8 cellular contexts compared by ENCODE assay signal in the genomic region with DNA sequence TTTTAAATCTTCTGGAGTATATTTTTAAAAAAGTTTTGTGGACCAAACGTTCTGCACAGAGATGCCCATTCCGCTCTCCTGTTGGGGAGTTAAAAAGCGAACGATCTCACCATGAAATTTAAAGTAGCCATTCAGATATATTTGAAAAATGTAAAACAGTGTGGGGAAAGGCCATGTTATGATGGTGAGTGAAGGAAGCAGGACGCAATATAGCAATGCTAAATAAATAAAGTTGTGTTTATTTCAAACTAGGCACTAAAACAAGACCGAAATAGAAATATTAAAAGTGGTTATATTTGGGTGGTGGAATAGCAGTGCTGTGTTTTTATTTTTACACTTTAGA. TPM values are rescaled to one million over a fixed set of nuclear protein-coding genes. Genes with fewer than 3 reads are reported as not detected.
DNase-seq lines count a peak whose midpoint lies in the region; ATAC-seq, FAIRE-seq and TF ChIP-seq lines count a peak whose summit lies in the region.

No MANE protein-coding gene starts in this region.

- H3K9me3 Mint-ChIP-seq in stimulated activated memory B cell treated with anti-CD40 and anti-IgM and Interleukin-4, amounts not matched to agents 10 μg/mL and 1 μg/mL and 100 μg/mL, for 72 hours = no peaks in the 10 kb centered on the region

- TF ChIP-seq EP300 in HepG2 (IDR thresholded peaks at IDR 0.05; ENCODE audit: low read depth in 2 of 2, low read length in 2 of 2) = no peak
- TF ChIP-seq EP300 in HepG2 (CRISPR knock-in tag; IDR thresholded peaks at IDR 0.05; ENCODE audit: borderline replicate concordance) = no peak
- TF ChIP-seq EP300 in gastroesophageal sphincter (IDR thresholded peaks at IDR 0.05) = no peak

- H3K36me3 ChIP-seq in liver (ENCODE audit: control insufficient read depth in 4 of 4, insufficient read depth in 3 of 4, low read depth in 1 of 4, low read length in 3 of 4) = no peaks in the 10 kb centered on the region
- no peaks in the 10 kb centered on the region for H3K36me3 ChIP-seq in HepG2 (replicated peaks in 1 of 2; ENCODE audit: control insufficient read depth in 1 of 2, insufficient read depth in 2 of 2, low read length in 2 of 2)
- H3K36me3 ChIP-seq in gastroesophageal sphincter = no peaks in the 10 kb centered on the region
- no peaks in the 10 kb centered on the region for H3K36me3 ChIP-seq in mucosa of descending colon (ENCODE audit: low read depth)

- H3K27ac ChIP-seq in liver (ENCODE audit: low read depth in 1 of 2, low read length in 2 of 2) = peak overlapping the region; percentile 50 to 87
- no peak overlapping the region for H3K27ac ChIP-seq in HepG2 (ENCODE audit: extremely low read length, insufficient read depth, low read length)
- H3K27ac ChIP-seq in gastroesophageal sphincter = peak overlapping the region; percentile 3 to 86 (median 85)

- H3K4me3 Mint-ChIP-seq in stimulated activated memory B cell treated with anti-CD40 and anti-IgM and Interleukin-4, amounts not matched to agents 10 μg/mL and 1 μg/mL and 100 μg/mL, for 72 hours = peak overlapping the region; percentile 81

- no peaks in the 10 kb centered on the region for H3K9me3 ChIP-seq in liver (ENCODE audit: control insufficient read depth in 4 of 4, low read length in 3 of 4)
- no peaks in the 10 kb centered on the region for H3K9me3 ChIP-seq in HepG2 (ENCODE audit: low read length)
- H3K9me3 ChIP-seq in gastroesophageal sphincter = no peaks in the 10 kb centered on the region
- no peaks in the 10 kb centered on the region for H3K9me3 ChIP-seq in mucosa of descending colon

- peak overlapping the region; percentile 92 for H3K27ac Mint-ChIP-seq in stimulated activated memory B cell treated with anti-CD40 and anti-IgM and Interleukin-4, amounts not matched to agents 10 μg/mL and 1 μg/mL and 100 μg/mL, for 72 hours

- no TSS peak for BruUV-seq in HepG2 (replicated peaks; lab: Mats Ljungman, UMichigan)

- no peak overlapping the region for H2AFZ ChIP-seq in HepG2 (ENCODE audit: low read length)

- no peak for DNase-seq in HepG2 (ENCODE audit: low spot score)
- no peak for DNase-seq in GM12891 (ENCODE audit: insufficient read length, low spot score)
- no peak for DNase-seq in mucosa of descending colon
- no peak for DNase-seq in NCI-H345 treated with DMSO at 0.1 percent for 48 hours (lab: John Stamatoyannopoulos, UW; ENCODE audit: unreplicated experiment)

- FAIRE-seq in HepG2 (lab: Jason Lieb, UNC) (no peak), GM12891 (lab: Jason Lieb, UNC) (no peak)

- peaks cover 14% of the 10 kb centered on the region for H3K4me1 Mint-ChIP-seq in stimulated activated memory B cell treated with anti-CD40 and anti-IgM and Interleukin-4, amounts not matched to agents 10 μg/mL and 1 μg/mL and 100 μg/mL, for 72 hours

- H3K79me2 ChIP-seq in HepG2 (ENCODE audit: insufficient read depth, low read length) = no peaks in the 10 kb centered on the region

- TF ChIP-seq POLR2A in HepG2 (IDR thresholded peaks at IDR 0.05; ENCODE audit: insufficient read depth in 1 of 2, low read depth in 2 of 2, low read length in 2 of 2) (no peak), gastroesophageal sphincter (IDR thresholded peaks at IDR 0.05) (no peak), GM12891 (IDR thresholded peaks at IDR 0.05; ENCODE audit: low read depth, low read length) (no peak)

- POLR2A ChIA-PET in HepG2 (lab: Yijun Ruan, JAX) = no interaction called here

- no peak overlapping the region for H3K4me2 ChIP-seq in HepG2 (ENCODE audit: low read depth, low read length)

- in situ Hi-C loops in HepG2 (cut with HindIII; ENCODE audit: extremely low pct_ligation_motif_present, low pct_unique_long_range_greater_than_20kb) = no loop called here

- peak overlapping the region in 1 of 2 donors; percentile 92 for H3K9ac ChIP-seq in liver (ENCODE audit: low read depth in 1 of 2, low read length in 2 of 2)
- no peak overlapping the region for H3K9ac ChIP-seq in HepG2 (ENCODE audit: insufficient read depth, low read depth, low read length)

- no peaks in the 10 kb centered on the region for H3K27me3 Mint-ChIP-seq in stimulated activated memory B cell treated with anti-CD40 and anti-IgM and Interleukin-4, amounts not matched to agents 10 μg/mL and 1 μg/mL and 100 μg/mL, for 72 hours

- no peaks in the 10 kb centered on the region for H4K20me1 ChIP-seq in HepG2 (ENCODE audit: insufficient read depth, low read length)

- H3K4me3 ChIP-seq in liver (ENCODE audit: low read depth in 1 of 3, low read length in 3 of 3) (peak overlapping the region; percentile 50 to 67 (median 54)), HepG2 (replicated peaks in 1 of 3; ENCODE audit: insufficient read depth in 1 of 3, low read depth in 2 of 3, low read length in 3 of 3) (no peak overlapping the region), gastroesophageal sphincter (peak overlapping the region; percentile 18 to 61), mucosa of descending colon (no peak overlapping the region)

- WGBS in liver = 13% methylated on average over 6 of the region's 6 CpGs
- 79% methylated on average over 6 of the region's 6 CpGs for WGBS in HepG2 (ENCODE audit: low lambda C conversion rate)
- 6 to 8% methylated on average over 6 of the region's 6 CpGs for WGBS in gastroesophageal sphincter (ENCODE audit: low coverage in 1 of 2), 2 donors

- TF ChIP-seq RAD21 in liver (IDR thresholded peaks at IDR 0.05) = no peak
- no peak for TF ChIP-seq RAD21 in HepG2 (CRISPR knock-in tag; IDR thresholded peaks at IDR 0.05)

- TF ChIP-seq CTCF in liver (IDR thresholded peaks at IDR 0.05; ENCODE audit: low read depth, low read length, missing input control) (no peak), HepG2 (CRISPR knock-in tag; IDR thresholded peaks at IDR 0.05) (no peak), gastroesophageal sphincter (IDR thresholded peaks at IDR 0.05) (no peak), mucosa of descending colon (IDR thresholded peaks at IDR 0.05) (no peak)

- H3K27me3 ChIP-seq in liver (ENCODE audit: control insufficient read depth in 4 of 4, insufficient read depth in 4 of 4, low read length in 3 of 4) (no peaks in the 10 kb centered on the region), HepG2 (ENCODE audit: control insufficient read depth in 1 of 2, insufficient read depth in 2 of 2, low read length in 2 of 2) (no peaks in the 10 kb centered on the region), gastroesophageal sphincter (no peaks in the 10 kb centered on the region)

- no peaks in the 10 kb centered on the region for H3K36me3 Mint-ChIP-seq in stimulated activated memory B cell treated with anti-CD40 and anti-IgM and Interleukin-4, amounts not matched to agents 10 μg/mL and 1 μg/mL and 100 μg/mL, for 72 hours

- peaks cover 0 to 8% (median 5%) of the 10 kb centered on the region in 4 donors for H3K4me1 ChIP-seq in liver (ENCODE audit: control insufficient read depth in 4 of 4, insufficient read depth in 4 of 4, low read length in 3 of 4)
- peaks cover 11% of the 10 kb centered on the region; the same call in 1 of the 2 replicates for H3K4me1 ChIP-seq in HepG2 (ENCODE audit: insufficient read depth, low read length)
- peaks cover 7 to 46% (median 12%) of the 10 kb centered on the region in 3 donors for H3K4me1 ChIP-seq in gastroesophageal sphincter
- peaks cover 9% of the 10 kb centered on the region for H3K4me1 ChIP-seq in mucosa of descending colon (ENCODE audit: low read depth)

- intact Hi-C loops in HepG2 (cut with micrococcal nuclease; ENCODE audit: unreplicated experiment) = no loop called here
- intact Hi-C loops in mucosa of descending colon (cut with DNase I, micrococcal nuclease) = no loop called here

- no peak for ATAC-seq in HepG2
- ATAC-seq in gastroesophageal sphincter = no peak
- peak; percentile 10 for ATAC-seq in stimulated activated memory B cell treated with anti-CD40 and anti-IgM and Interleukin-4, amounts not matched to agents 10 μg/mL and 1 μg/mL and 100 μg/mL, for 72 hours
- ATAC-seq in mucosa of descending colon = no peak

- CTCF ChIA-PET in HepG2 (lab: Yijun Ruan, JAX; ENCODE audit: low intra/inter-chr PET ratio, low total read pairs) = no interaction called here

RNA-seq across cellular contexts. Expression of a gene that starts 0.3 kb away (rescaled TPM):
- total RNA-seq in liver = 1 to 10 TPM in 1 of 2 donors, under 1 TPM in 1; 0.42 to 2.3 TPM
- 1 to 10 TPM in 1 of 2 donors, under 1 TPM in 1; 0.69 to 1.4 TPM for polyA plus RNA-seq in liver
- 0.22 TPM in 1 of 2 replicates, not detected in the other for total RNA-seq in HepG2 (2016; rRNA removed; fragmentation: Illumina TruSeq; extraction: Trizol)
- total RNA-seq in HepG2 (2016; cell fraction: cytosol; rRNA removed; fragmentation: Illumina TruSeq; extraction: Trizol; ENCODE audit: low read depth) = not detected in 2 replicates
- total RNA-seq in HepG2 (2016; cell fraction: insoluble cytoplasmic fraction; rRNA removed; fragmentation: Illumina TruSeq; extraction: Trizol) = 0.19 TPM in 1 of 2 replicates, not detected in the other
- total RNA-seq in HepG2 (2016; cell fraction: membrane; rRNA removed; fragmentation: Illumina TruSeq; extraction: Trizol) = 0.31 and 0.34 TPM in 2 replicates
- total RNA-seq in HepG2 (2016; cell fraction: nucleus; rRNA removed; fragmentation: Illumina TruSeq; extraction: Trizol) = not detected in 2 replicates
- 0.51 and 0.68 TPM in 2 replicates for polyA plus RNA-seq in HepG2 (2011; rRNA removed)
- polyA plus RNA-seq in HepG2 (2011; cell fraction: cytosol; rRNA removed) = 0.09 and 0.26 TPM in 2 replicates
- polyA plus RNA-seq in HepG2 (2011; cell fraction: nucleus; rRNA removed) = 1.6 and 2.5 TPM in 2 replicates
- polyA plus RNA-seq in HepG2 (2012) = 0.43 and 0.89 TPM in 2 replicates
- 0.42 TPM in 1 of 2 replicates, not detected in the other for polyA plus RNA-seq in HepG2 (2016; cell fraction: cytosol; fragmentation: Illumina TruSeq; extraction: Trizol; ENCODE audit: low read depth)
- polyA plus RNA-seq in HepG2 (2016; cell fraction: insoluble cytoplasmic fraction; fragmentation: Illumina TruSeq; extraction: Trizol; ENCODE audit: low read depth) = 0.41 TPM in 1 of 2 replicates, not detected in the other
- 0.27 and 0.39 TPM in 2 replicates for polyA plus RNA-seq in HepG2 (2016; cell fraction: membrane; fragmentation: Illumina TruSeq; extraction: Trizol; ENCODE audit: low read depth)
- not detected in 2 replicates for polyA plus RNA-seq in HepG2 (2016; cell fraction: nucleus; fragmentation: Illumina TruSeq; extraction: Trizol; ENCODE audit: insufficient read depth, low read depth)
- polyA minus RNA-seq in HepG2 (2011; rRNA and poly(A)+ RNA removed; ENCODE audit: low replicate concordance) = 0.30 TPM in 1 of 2 replicates, not detected in the other
- not detected in 2 replicates for polyA minus RNA-seq in HepG2 (2011; cell fraction: cytosol; rRNA and poly(A)+ RNA removed)
- 1.4 and 2.0 TPM in 2 replicates for polyA minus RNA-seq in HepG2 (2011; cell fraction: nucleus; rRNA and poly(A)+ RNA removed)
- 0.31 TPM for polyA plus RNA-seq in PFSK-1 (2012; ENCODE audit: insufficient read length, low read depth)
- 1 to 10 TPM; 2.8 to 7.4 (median 5.6) TPM for total RNA-seq in gastroesophageal sphincter
- 0.64 TPM for polyA plus RNA-seq in GM12891 (2012; ENCODE audit: low read depth, missing spikeins)
- total RNA-seq in mucosa of descending colon = 1 to 10 TPM; 2.2 to 3.3 (median 3.0) TPM

RNA-seq across cellular contexts. Expression of a gene that starts 30.9 kb away (rescaled TPM):
- total RNA-seq in liver (100 to 1,000 TPM; 117 to 234 TPM), HepG2 (2016; rRNA removed; fragmentation: Illumina TruSeq; extraction: Trizol) (253 and 379 TPM in 2 replicates), gastroesophageal sphincter (100 to 1,000 TPM; 173 to 657 (median 393) TPM), mucosa of descending colon (100 to 1,000 TPM; 174 to 468 (median 368) TPM)
- polyA plus RNA-seq in liver (100 to 1,000 TPM; 256 TPM), HepG2 (2011; rRNA removed) (175 and 222 TPM in 2 replicates)
- 47.7 and 48.6 TPM in 2 replicates for total RNA-seq in HepG2 (2016; cell fraction: cytosol; rRNA removed; fragmentation: Illumina TruSeq; extraction: Trizol; ENCODE audit: low read depth)
- 250 and 416 TPM in 2 replicates for total RNA-seq in HepG2 (2016; cell fraction: insoluble cytoplasmic fraction; rRNA removed; fragmentation: Illumina TruSeq; extraction: Trizol)
- 136 and 157 TPM in 2 replicates for total RNA-seq in HepG2 (2016; cell fraction: membrane; rRNA removed; fragmentation: Illumina TruSeq; extraction: Trizol)
- 98.8 and 101 TPM in 2 replicates for total RNA-seq in HepG2 (2016; cell fraction: nucleus; rRNA removed; fragmentation: Illumina TruSeq; extraction: Trizol)
- 84.7 and 175 TPM in 2 replicates for polyA plus RNA-seq in HepG2 (2011; cell fraction: cytosol; rRNA removed)
- 20.5 and 47.2 TPM in 2 replicates for polyA plus RNA-seq in HepG2 (2011; cell fraction: nucleus; rRNA removed)
- polyA plus RNA-seq in HepG2 (2012) = 196 and 210 TPM in 2 replicates
- 58.2 and 60.2 TPM in 2 replicates for polyA plus RNA-seq in HepG2 (2016; cell fraction: cytosol; fragmentation: Illumina TruSeq; extraction: Trizol; ENCODE audit: low read depth)
- 380 and 413 TPM in 2 replicates for polyA plus RNA-seq in HepG2 (2016; cell fraction: insoluble cytoplasmic fraction; fragmentation: Illumina TruSeq; extraction: Trizol; ENCODE audit: low read depth)
- 121 and 132 TPM in 2 replicates for polyA plus RNA-seq in HepG2 (2016; cell fraction: membrane; fragmentation: Illumina TruSeq; extraction: Trizol; ENCODE audit: low read depth)
- 141 TPM in 2 replicates for polyA plus RNA-seq in HepG2 (2016; cell fraction: nucleus; fragmentation: Illumina TruSeq; extraction: Trizol; ENCODE audit: insufficient read depth, low read depth)
- polyA minus RNA-seq in HepG2 (2011; rRNA and poly(A)+ RNA removed; ENCODE audit: low replicate concordance) = 17.0 and 26.1 TPM in 2 replicates
- polyA minus RNA-seq in HepG2 (2011; cell fraction: cytosol; rRNA and poly(A)+ RNA removed) = 99.1 and 123 TPM in 2 replicates
- polyA minus RNA-seq in HepG2 (2011; cell fraction: nucleus; rRNA and poly(A)+ RNA removed) = 38.9 and 61.0 TPM in 2 replicates
- 23.7 TPM for polyA plus RNA-seq in PFSK-1 (2012; ENCODE audit: insufficient read length, low read depth)
- 115 TPM for polyA plus RNA-seq in GM12891 (2012; ENCODE audit: low read depth, missing spikeins)

RNA-seq across cellular contexts. Expression of a gene that starts 35.9 kb away (rescaled TPM):
- total RNA-seq in liver = 10 to 100 TPM; 12.5 to 19.3 TPM
- polyA plus RNA-seq in liver = 1 to 10 TPM; 7.3 to 9.2 TPM
- total RNA-seq in HepG2 (2016; rRNA removed; fragmentation: Illumina TruSeq; extraction: Trizol) = 1.1 TPM in 2 replicates
- total RNA-seq in HepG2 (2016; cell fraction: cytosol; rRNA removed; fragmentation: Illumina TruSeq; extraction: Trizol; ENCODE audit: low read depth) = 0.62 and 2.0 TPM in 2 replicates
- 0.64 and 0.71 TPM in 2 replicates for total RNA-seq in HepG2 (2016; cell fraction: insoluble cytoplasmic fraction; rRNA removed; fragmentation: Illumina TruSeq; extraction: Trizol)
- total RNA-seq in HepG2 (2016; cell fraction: membrane; rRNA removed; fragmentation: Illumina TruSeq; extraction: Trizol) = 1.1 and 1.2 TPM in 2 replicates
- total RNA-seq in HepG2 (2016; cell fraction: nucleus; rRNA removed; fragmentation: Illumina TruSeq; extraction: Trizol) = 1.1 and 2.7 TPM in 2 replicates
- 1.9 and 2.6 TPM in 2 replicates for polyA plus RNA-seq in HepG2 (2011; rRNA removed)
- 0.87 and 1.3 TPM in 2 replicates for polyA plus RNA-seq in HepG2 (2011; cell fraction: cytosol; rRNA removed)
- 1.9 and 2.1 TPM in 2 replicates for polyA plus RNA-seq in HepG2 (2011; cell fraction: nucleus; rRNA removed)
- 1.4 and 1.8 TPM in 2 replicates for polyA plus RNA-seq in HepG2 (2012)
- polyA plus RNA-seq in HepG2 (2016; cell fraction: cytosol; fragmentation: Illumina TruSeq; extraction: Trizol; ENCODE audit: low read depth) = 0.19 and 0.42 TPM in 2 replicates
- polyA plus RNA-seq in HepG2 (2016; cell fraction: insoluble cytoplasmic fraction; fragmentation: Illumina TruSeq; extraction: Trizol; ENCODE audit: low read depth) = 0.44 and 0.74 TPM in 2 replicates
- 0.29 and 0.34 TPM in 2 replicates for polyA plus RNA-seq in HepG2 (2016; cell fraction: membrane; fragmentation: Illumina TruSeq; extraction: Trizol; ENCODE audit: low read depth)
- 0.83 and 1.5 TPM in 2 replicates for polyA plus RNA-seq in HepG2 (2016; cell fraction: nucleus; fragmentation: Illumina TruSeq; extraction: Trizol; ENCODE audit: insufficient read depth, low read depth)
- 0.05 and 6.0 TPM in 2 replicates for polyA minus RNA-seq in HepG2 (2011; rRNA and poly(A)+ RNA removed; ENCODE audit: low replicate concordance)
- 3.0 and 3.5 TPM in 2 replicates for polyA minus RNA-seq in HepG2 (2011; cell fraction: cytosol; rRNA and poly(A)+ RNA removed)
- 3.5 and 6.0 TPM in 2 replicates for polyA minus RNA-seq in HepG2 (2011; cell fraction: nucleus; rRNA and poly(A)+ RNA removed)
- polyA plus RNA-seq in PFSK-1 (2012; ENCODE audit: insufficient read length, low read depth) = not detected
- total RNA-seq in gastroesophageal sphincter = 1 to 10 TPM; 5.9 to 9.3 (median 7.4) TPM
- polyA plus RNA-seq in GM12891 (2012; ENCODE audit: low read depth, missing spikeins) = 0.46 TPM
- total RNA-seq in mucosa of descending colon = 10 to 100 TPM in 2 of 3 donors, 1 to 10 TPM in 1; 4.7 to 13.1 (median 10.4) TPM

Comparison
In these comparisons a context has a peak if more than half of its experiments do, and no peak if none do; other contexts are left out.
1. H3K4me3 ChIP-seq: peak in liver (3 of 3) and gastroesophageal sphincter (2 of 2); none in HepG2 (0 of 3) and mucosa of descending colon (single experiment).